Comparison of ENCODE assay signal across 13 cellular contexts in genomic region chr19:49340865-49341718, GRCh38. TPM values are rescaled to one million over a fixed set of nuclear protein-coding genes. Genes with fewer than 3 reads are reported as not detected.
DNase-seq lines count a peak whose midpoint lies in the region; ATAC-seq, FAIRE-seq and TF ChIP-seq lines count a peak whose summit lies in the region.
"Had no signal": no experiment of that assay in that cellular context is flagged by ENCODE, and none has a peak within 500 bp of the region (broad histone marks: within the 10 kb centered on the region; RNA-seq: fewer than 3 reads in every experiment).

No MANE protein-coding gene starts in this region.

- no peaks in the 10 kb centered on the region for H3K27me3 ChIP-seq in Peyer's patch
- H3K27me3 ChIP-seq in HepG2 (ENCODE audit: control insufficient read depth in 1 of 2, insufficient read depth in 2 of 2, low read length in 2 of 2) = no peaks in the 10 kb centered on the region
- no peaks in the 10 kb centered on the region for H3K27me3 ChIP-seq in subcutaneous abdominal adipose tissue (ENCODE audit: control insufficient read depth in 5 of 5, insufficient read depth in 4 of 5, low read length in 5 of 5)
- no peaks in the 10 kb centered on the region for H3K27me3 ChIP-seq in effector memory CD4-positive, alpha-beta T cell (replicated peaks; ENCODE audit: control insufficient read depth, insufficient read depth, low read length, poor library complexity, severe bottlenecking)

- H3K36me3 ChIP-seq in Peyer's patch = peaks cover 0 to 6% (median 0%) of the 10 kb centered on the region in 3 donors
- H3K36me3 ChIP-seq in HepG2 (replicated peaks in 1 of 2; ENCODE audit: control insufficient read depth in 1 of 2, insufficient read depth in 2 of 2, low read length in 2 of 2) = peaks cover 0 to 2% of the 10 kb centered on the region in 2 experiments; a peak in 1 of 5 replicates
- peaks cover 0 to 51% (median 33%) of the 10 kb centered on the region in 5 donors for H3K36me3 ChIP-seq in subcutaneous abdominal adipose tissue (ENCODE audit: control insufficient read depth in 5 of 5, insufficient read depth in 5 of 5, low read length in 5 of 5)
- peaks cover 41% of the 10 kb centered on the region for H3K36me3 ChIP-seq in effector memory CD4-positive, alpha-beta T cell (ENCODE audit: control insufficient read depth, insufficient read depth, low read length)

- POLR2A ChIA-PET in HepG2 (lab: Yijun Ruan, JAX) = interaction anchor here (1.1 kb wide), 1 partner anchor 10 kb away, joined by 4 read pairs; no protein-coding TSS in a partner anchor

- peaks cover 0 to 29% (median 23%) of the 10 kb centered on the region in 4 donors for H3K4me1 ChIP-seq in Peyer's patch
- peaks cover 15% of the 10 kb centered on the region for H3K4me1 ChIP-seq in HepG2 (ENCODE audit: insufficient read depth, low read length)
- peaks cover 0 to 34% (median 25%) of the 10 kb centered on the region in 5 donors for H3K4me1 ChIP-seq in subcutaneous abdominal adipose tissue (ENCODE audit: control insufficient read depth in 5 of 5, insufficient read depth in 5 of 5, low read length in 5 of 5)
- peaks cover 15% of the 10 kb centered on the region for H3K4me1 ChIP-seq in effector memory CD4-positive, alpha-beta T cell (ENCODE audit: control insufficient read depth, insufficient read depth, low read length, poor library complexity, severe bottlenecking)

- in situ Hi-C loops in HepG2 (cut with HindIII; ENCODE audit: extremely low pct_ligation_motif_present, low pct_unique_long_range_greater_than_20kb) = no loop called here

- DNase-seq in Peyer's patch = peak in 2 of 3 donors; percentile 39 to 46
- DNase-seq in HepG2 (ENCODE audit: low spot score) = no peak
- DNase-seq in NCI-H748 treated with DMSO at 0.1 percent for 48 hours (lab: John Stamatoyannopoulos, UW) = no peak
- no peak for DNase-seq in effector memory CD4-positive, alpha-beta T cell
- DNase-seq in NCI-H1694 (lab: John Stamatoyannopoulos, UW) = no peak
- no peak for DNase-seq in NCI-H510A treated with DMSO at 0.1 percent for 48 hours (lab: John Stamatoyannopoulos, UW)
- DNase-seq: activated CD4-positive, alpha-beta memory T cell treated with anti-CD3 and anti-CD28 coated beads, Interleukin-2, amount 10 ng/mL, durations not matched to agents 7 days and 5 days; activated naive CD4-positive, alpha-beta T cell; T-helper 1 cell had no signal

- TF ChIP-seq POLR2A in GM18526 (IDR thresholded peaks at IDR 0.05; ENCODE audit: extremely low read depth, insufficient read length) (peak; percentile 25), Peyer's patch (IDR thresholded peaks at IDR 0.05) (no peak), HepG2 (IDR thresholded peaks at IDR 0.05; ENCODE audit: insufficient read depth in 1 of 2, low read depth in 2 of 2, low read length in 2 of 2) (no peak)

- ATAC-seq in HepG2 = no peak

- FAIRE-seq in HepG2 (lab: Jason Lieb, UNC) = no peak

- BruUV-seq in HepG2 (replicated peaks; lab: Mats Ljungman, UMichigan) = no TSS peak

- peak overlapping the region; percentile 14 to 86 (median 78) for H3K27ac ChIP-seq in Peyer's patch
- no peak overlapping the region for H3K27ac ChIP-seq in HepG2 (ENCODE audit: extremely low read length, insufficient read depth, low read length)
- H3K27ac ChIP-seq in subcutaneous abdominal adipose tissue (ENCODE audit: low read depth, low read length) = peak overlapping the region; percentile 74
- no peak overlapping the region for H3K27ac ChIP-seq in effector memory CD4-positive, alpha-beta T cell (ENCODE audit: insufficient read depth, low read length, poor library complexity, severe bottlenecking)

- TF ChIP-seq EP300 in HepG2 (IDR thresholded peaks at IDR 0.05; ENCODE audit: low read depth in 2 of 2, low read length in 2 of 2) (no peak), HepG2 (CRISPR knock-in tag; IDR thresholded peaks at IDR 0.05; ENCODE audit: borderline replicate concordance) (no peak)

- intact Hi-C loops in HepG2 (cut with micrococcal nuclease; ENCODE audit: unreplicated experiment) = no loop called here

- TF ChIP-seq CTCF in Peyer's patch (IDR thresholded peaks at IDR 0.05) (no peak), HepG2 (CRISPR knock-in tag; IDR thresholded peaks at IDR 0.05) (no peak)

- no peak for TF ChIP-seq RAD21 in HepG2 (CRISPR knock-in tag; IDR thresholded peaks at IDR 0.05)

- CTCF ChIA-PET in HepG2 (lab: Yijun Ruan, JAX; ENCODE audit: low intra/inter-chr PET ratio, low total read pairs) = no interaction called here

- H2AFZ ChIP-seq in HepG2 (ENCODE audit: low read length) = no peak overlapping the region

- H3K9ac ChIP-seq in HepG2 (ENCODE audit: insufficient read depth, low read depth, low read length) = no peak overlapping the region
- no peak overlapping the region for H3K9ac ChIP-seq in subcutaneous abdominal adipose tissue (ENCODE audit: low read length in 5 of 5)

- H3K4me3 ChIP-seq in Peyer's patch (no peak overlapping the region), HepG2 (replicated peaks in 1 of 3; ENCODE audit: insufficient read depth in 1 of 3, low read depth in 2 of 3, low read length in 3 of 3) (no peak overlapping the region), subcutaneous abdominal adipose tissue (ENCODE audit: low read depth in 1 of 5, low read length in 5 of 5) (no peak overlapping the region)
- no peak overlapping the region for H3K4me3 ChIP-seq in effector memory CD4-positive, alpha-beta T cell (ENCODE audit: insufficient read depth, low read depth, low read length, poor library complexity, severe bottlenecking)

- 89% methylated on average over 4 of the region's 11 CpGs for WGBS in HepG2 (ENCODE audit: low lambda C conversion rate)

- no peaks in the 10 kb centered on the region for H4K20me1 ChIP-seq in HepG2 (ENCODE audit: insufficient read depth, low read length)

- H3K9me3 ChIP-seq in Peyer's patch = no peaks in the 10 kb centered on the region
- H3K9me3 ChIP-seq in HepG2 (ENCODE audit: low read length) = no peaks in the 10 kb centered on the region
- no peaks in the 10 kb centered on the region for H3K9me3 ChIP-seq in subcutaneous abdominal adipose tissue (ENCODE audit: control insufficient read depth in 5 of 5, low read length in 5 of 5)
- H3K9me3 ChIP-seq in effector memory CD4-positive, alpha-beta T cell (ENCODE audit: control insufficient read depth, low read length) = no peaks in the 10 kb centered on the region

- no peaks in the 10 kb centered on the region for H3K79me2 ChIP-seq in HepG2 (ENCODE audit: insufficient read depth, low read length)

- peak overlapping the region; percentile 74 for H3K4me2 ChIP-seq in HepG2 (ENCODE audit: low read depth, low read length)

RNA-seq across cellular contexts. Expression of gene CD37, which starts 5.9 kb away (rescaled TPM):
- total RNA-seq in Peyer's patch (100 to 1,000 TPM in 1 of 4 donors, 10 to 100 TPM in 3; 12.3 to 203 (median 48.4) TPM), HepG2 (2016; rRNA removed; fragmentation: Illumina TruSeq; extraction: Trizol) (not detected in 2 replicates)
- total RNA-seq in HepG2 (2016; cell fraction: cytosol; rRNA removed; fragmentation: Illumina TruSeq; extraction: Trizol; ENCODE audit: low read depth) = not detected in 2 replicates
- not detected in 2 replicates for total RNA-seq in HepG2 (2016; cell fraction: insoluble cytoplasmic fraction; rRNA removed; fragmentation: Illumina TruSeq; extraction: Trizol)
- total RNA-seq in HepG2 (2016; cell fraction: membrane; rRNA removed; fragmentation: Illumina TruSeq; extraction: Trizol) = not detected in 2 replicates
- total RNA-seq in HepG2 (2016; cell fraction: nucleus; rRNA removed; fragmentation: Illumina TruSeq; extraction: Trizol) = not detected in 2 replicates
- polyA plus RNA-seq in HepG2 (2011; rRNA removed) = not detected in 2 replicates
- not detected in 2 replicates for polyA plus RNA-seq in HepG2 (2011; cell fraction: cytosol; rRNA removed)
- 0.12 TPM in 1 of 2 replicates, not detected in the other for polyA plus RNA-seq in HepG2 (2011; cell fraction: nucleus; rRNA removed)
- polyA plus RNA-seq in HepG2 (2012) = 0.52 and 2.6 TPM in 2 replicates
- not detected in 2 replicates for polyA plus RNA-seq in HepG2 (2016; cell fraction: cytosol; fragmentation: Illumina TruSeq; extraction: Trizol; ENCODE audit: low read depth)
- polyA plus RNA-seq in HepG2 (2016; cell fraction: insoluble cytoplasmic fraction; fragmentation: Illumina TruSeq; extraction: Trizol; ENCODE audit: low read depth) = not detected in 2 replicates
- polyA plus RNA-seq in HepG2 (2016; cell fraction: membrane; fragmentation: Illumina TruSeq; extraction: Trizol; ENCODE audit: low read depth) = not detected in 2 replicates
- not detected in 2 replicates for polyA plus RNA-seq in HepG2 (2016; cell fraction: nucleus; fragmentation: Illumina TruSeq; extraction: Trizol; ENCODE audit: insufficient read depth, low read depth)
- 0.14 TPM in 1 of 2 replicates, not detected in the other for polyA minus RNA-seq in HepG2 (2011; rRNA and poly(A)+ RNA removed; ENCODE audit: low replicate concordance)
- not detected in 2 replicates for polyA minus RNA-seq in HepG2 (2011; cell fraction: cytosol; rRNA and poly(A)+ RNA removed)
- polyA minus RNA-seq in HepG2 (2011; cell fraction: nucleus; rRNA and poly(A)+ RNA removed) = not detected in 2 replicates
- total RNA-seq: H7 had no signal

RNA-seq across cellular contexts. Expression of gene SLC6A16, which starts 16.1 kb away (rescaled TPM):
- 1 to 10 TPM in 1 of 4 donors, under 1 TPM in 1, not detected in 2; 0.27 to 5.8 TPM for total RNA-seq in Peyer's patch
- 0.07 TPM in 1 of 2 replicates, not detected in the other for total RNA-seq in HepG2 (2016; rRNA removed; fragmentation: Illumina TruSeq; extraction: Trizol)
- total RNA-seq in HepG2 (2016; cell fraction: cytosol; rRNA removed; fragmentation: Illumina TruSeq; extraction: Trizol; ENCODE audit: low read depth) = not detected in 2 replicates
- 0.11 and 0.25 TPM in 2 replicates for total RNA-seq in HepG2 (2016; cell fraction: insoluble cytoplasmic fraction; rRNA removed; fragmentation: Illumina TruSeq; extraction: Trizol)
- not detected in 2 replicates for total RNA-seq in HepG2 (2016; cell fraction: membrane; rRNA removed; fragmentation: Illumina TruSeq; extraction: Trizol)
- 1.4 TPM in 1 of 2 replicates, not detected in the other for total RNA-seq in HepG2 (2016; cell fraction: nucleus; rRNA removed; fragmentation: Illumina TruSeq; extraction: Trizol)
- polyA plus RNA-seq in HepG2 (2011; rRNA removed) = 0.18 and 0.22 TPM in 2 replicates
- 0.11 and 0.36 TPM in 2 replicates for polyA plus RNA-seq in HepG2 (2011; cell fraction: cytosol; rRNA removed)
- polyA plus RNA-seq in HepG2 (2011; cell fraction: nucleus; rRNA removed) = 0.33 and 0.95 TPM in 2 replicates
- polyA plus RNA-seq in HepG2 (2012) = 0.31 and 0.64 TPM in 2 replicates
- not detected in 2 replicates for polyA plus RNA-seq in HepG2 (2016; cell fraction: cytosol; fragmentation: Illumina TruSeq; extraction: Trizol; ENCODE audit: low read depth)
- polyA plus RNA-seq in HepG2 (2016; cell fraction: insoluble cytoplasmic fraction; fragmentation: Illumina TruSeq; extraction: Trizol; ENCODE audit: low read depth) = not detected in 2 replicates
- 0.35 and 0.39 TPM in 2 replicates for polyA plus RNA-seq in HepG2 (2016; cell fraction: membrane; fragmentation: Illumina TruSeq; extraction: Trizol; ENCODE audit: low read depth)
- 0.45 TPM in 1 of 2 replicates, not detected in the other for polyA plus RNA-seq in HepG2 (2016; cell fraction: nucleus; fragmentation: Illumina TruSeq; extraction: Trizol; ENCODE audit: insufficient read depth, low read depth)
- polyA minus RNA-seq in HepG2 (2011; rRNA and poly(A)+ RNA removed; ENCODE audit: low replicate concordance) = 0.20 and 1.2 TPM in 2 replicates
- not detected in 2 replicates for polyA minus RNA-seq in HepG2 (2011; cell fraction: cytosol; rRNA and poly(A)+ RNA removed)
- 0.26 and 0.37 TPM in 2 replicates for polyA minus RNA-seq in HepG2 (2011; cell fraction: nucleus; rRNA and poly(A)+ RNA removed)

RNA-seq across cellular contexts. Expression of gene TEAD2, which starts 21.1 kb away (rescaled TPM):
- 10 to 100 TPM in 1 of 4 donors, 1 to 10 TPM in 3; 1.2 to 28.1 (median 7.9) TPM for total RNA-seq in Peyer's patch
- total RNA-seq in HepG2 (2016; rRNA removed; fragmentation: Illumina TruSeq; extraction: Trizol) = 12.1 and 12.5 TPM in 2 replicates
- 11.8 and 12.3 TPM in 2 replicates for total RNA-seq in HepG2 (2016; cell fraction: cytosol; rRNA removed; fragmentation: Illumina TruSeq; extraction: Trizol; ENCODE audit: low read depth)
- total RNA-seq in HepG2 (2016; cell fraction: insoluble cytoplasmic fraction; rRNA removed; fragmentation: Illumina TruSeq; extraction: Trizol) = 9.2 and 11.2 TPM in 2 replicates
- total RNA-seq in HepG2 (2016; cell fraction: membrane; rRNA removed; fragmentation: Illumina TruSeq; extraction: Trizol) = 23.3 and 24.4 TPM in 2 replicates
- 7.1 and 8.2 TPM in 2 replicates for total RNA-seq in HepG2 (2016; cell fraction: nucleus; rRNA removed; fragmentation: Illumina TruSeq; extraction: Trizol)
- polyA plus RNA-seq in HepG2 (2011; rRNA removed) = 10.4 and 10.8 TPM in 2 replicates
- 9.2 and 9.3 TPM in 2 replicates for polyA plus RNA-seq in HepG2 (2011; cell fraction: cytosol; rRNA removed)
- polyA plus RNA-seq in HepG2 (2011; cell fraction: nucleus; rRNA removed) = 10.2 and 11.2 TPM in 2 replicates
- polyA plus RNA-seq in HepG2 (2012) = 7.3 and 7.6 TPM in 2 replicates
- 15.6 and 17.1 TPM in 2 replicates for polyA plus RNA-seq in HepG2 (2016; cell fraction: cytosol; fragmentation: Illumina TruSeq; extraction: Trizol; ENCODE audit: low read depth)
- polyA plus RNA-seq in HepG2 (2016; cell fraction: insoluble cytoplasmic fraction; fragmentation: Illumina TruSeq; extraction: Trizol; ENCODE audit: low read depth) = 12.6 and 13.8 TPM in 2 replicates
- 23.9 and 26.3 TPM in 2 replicates for polyA plus RNA-seq in HepG2 (2016; cell fraction: membrane; fragmentation: Illumina TruSeq; extraction: Trizol; ENCODE audit: low read depth)
- 13.0 and 14.8 TPM in 2 replicates for polyA plus RNA-seq in HepG2 (2016; cell fraction: nucleus; fragmentation: Illumina TruSeq; extraction: Trizol; ENCODE audit: insufficient read depth, low read depth)
- 22.0 and 36.3 TPM in 2 replicates for polyA minus RNA-seq in HepG2 (2011; rRNA and poly(A)+ RNA removed; ENCODE audit: low replicate concordance)
- polyA minus RNA-seq in HepG2 (2011; cell fraction: cytosol; rRNA and poly(A)+ RNA removed) = 4.6 and 8.0 TPM in 2 replicates
- polyA minus RNA-seq in HepG2 (2011; cell fraction: nucleus; rRNA and poly(A)+ RNA removed) = 5.3 and 5.8 TPM in 2 replicates
- total RNA-seq: activated CD4-positive, alpha-beta memory T cell treated with anti-CD3 and anti-CD28 coated beads, Interleukin-2, amount 10 ng/mL, durations not matched to agents 7 days and 5 days; CD8-positive, alpha-beta memory T cell had no signal
- polyA plus RNA-seq: CD8-positive, alpha-beta memory T cell had no signal

RNA-seq across cellular contexts. Expression of gene DKKL1, which starts 22.6 kb away (rescaled TPM):
- total RNA-seq in Peyer's patch = not detected
- 0.31 TPM in 1 of 2 replicates, not detected in the other for total RNA-seq in HepG2 (2016; rRNA removed; fragmentation: Illumina TruSeq; extraction: Trizol)
- total RNA-seq in HepG2 (2016; cell fraction: cytosol; rRNA removed; fragmentation: Illumina TruSeq; extraction: Trizol; ENCODE audit: low read depth) = not detected in 2 replicates
- total RNA-seq in HepG2 (2016; cell fraction: insoluble cytoplasmic fraction; rRNA removed; fragmentation: Illumina TruSeq; extraction: Trizol) = 0.17 TPM in 1 of 2 replicates, not detected in the other
- not detected in 2 replicates for total RNA-seq in HepG2 (2016; cell fraction: membrane; rRNA removed; fragmentation: Illumina TruSeq; extraction: Trizol)
- not detected in 2 replicates for total RNA-seq in HepG2 (2016; cell fraction: nucleus; rRNA removed; fragmentation: Illumina TruSeq; extraction: Trizol)
- polyA plus RNA-seq in HepG2 (2011; rRNA removed) = 0.30 and 0.33 TPM in 2 replicates
- polyA plus RNA-seq in HepG2 (2011; cell fraction: cytosol; rRNA removed) = 0.13 and 0.24 TPM in 2 replicates
- polyA plus RNA-seq in HepG2 (2011; cell fraction: nucleus; rRNA removed) = 0.16 and 0.45 TPM in 2 replicates
- polyA plus RNA-seq in HepG2 (2012) = 0.29 TPM in 1 of 2 replicates, not detected in the other
- not detected in 2 replicates for polyA plus RNA-seq in HepG2 (2016; cell fraction: cytosol; fragmentation: Illumina TruSeq; extraction: Trizol; ENCODE audit: low read depth)
- polyA plus RNA-seq in HepG2 (2016; cell fraction: insoluble cytoplasmic fraction; fragmentation: Illumina TruSeq; extraction: Trizol; ENCODE audit: low read depth) = not detected in 2 replicates
- polyA plus RNA-seq in HepG2 (2016; cell fraction: membrane; fragmentation: Illumina TruSeq; extraction: Trizol; ENCODE audit: low read depth) = not detected in 2 replicates
- polyA plus RNA-seq in HepG2 (2016; cell fraction: nucleus; fragmentation: Illumina TruSeq; extraction: Trizol; ENCODE audit: insufficient read depth, low read depth) = 1.0 TPM in 1 of 2 replicates, not detected in the other
- polyA minus RNA-seq in HepG2 (2011; rRNA and poly(A)+ RNA removed; ENCODE audit: low replicate concordance) = not detected in 2 replicates
- not detected in 2 replicates for polyA minus RNA-seq in HepG2 (2011; cell fraction: cytosol; rRNA and poly(A)+ RNA removed)
- polyA minus RNA-seq in HepG2 (2011; cell fraction: nucleus; rRNA and poly(A)+ RNA removed) = not detected in 2 replicates
- total RNA-seq: activated CD4-positive, alpha-beta memory T cell treated with anti-CD3 and anti-CD28 coated beads, Interleukin-2, amount 10 ng/mL, durations not matched to agents 7 days and 5 days; CD8-positive, alpha-beta memory T cell had no signal
- polyA plus RNA-seq: CD8-positive, alpha-beta memory T cell had no signal

RNA-seq across cellular contexts. Expression of gene KASH5, which starts 47.0 kb away (rescaled TPM):
- total RNA-seq in Peyer's patch (not detected), HepG2 (2016; rRNA removed; fragmentation: Illumina TruSeq; extraction: Trizol) (not detected in 2 replicates)
- not detected in 2 replicates for total RNA-seq in HepG2 (2016; cell fraction: cytosol; rRNA removed; fragmentation: Illumina TruSeq; extraction: Trizol; ENCODE audit: low read depth)
- total RNA-seq in HepG2 (2016; cell fraction: insoluble cytoplasmic fraction; rRNA removed; fragmentation: Illumina TruSeq; extraction: Trizol) = not detected in 2 replicates
- not detected in 2 replicates for total RNA-seq in HepG2 (2016; cell fraction: membrane; rRNA removed; fragmentation: Illumina TruSeq; extraction: Trizol)
- total RNA-seq in HepG2 (2016; cell fraction: nucleus; rRNA removed; fragmentation: Illumina TruSeq; extraction: Trizol) = not detected in 2 replicates
- polyA plus RNA-seq in HepG2 (2011; rRNA removed) = not detected in 2 replicates
- not detected in 2 replicates for polyA plus RNA-seq in HepG2 (2011; cell fraction: cytosol; rRNA removed)
- polyA plus RNA-seq in HepG2 (2011; cell fraction: nucleus; rRNA removed) = not detected in 2 replicates
- polyA plus RNA-seq in HepG2 (2012) = not detected in 2 replicates
- polyA plus RNA-seq in HepG2 (2016; cell fraction: cytosol; fragmentation: Illumina TruSeq; extraction: Trizol; ENCODE audit: low read depth) = not detected in 2 replicates
- polyA plus RNA-seq in HepG2 (2016; cell fraction: insoluble cytoplasmic fraction; fragmentation: Illumina TruSeq; extraction: Trizol; ENCODE audit: low read depth) = not detected in 2 replicates
- not detected in 2 replicates for polyA plus RNA-seq in HepG2 (2016; cell fraction: membrane; fragmentation: Illumina TruSeq; extraction: Trizol; ENCODE audit: low read depth)
- not detected in 2 replicates for polyA plus RNA-seq in HepG2 (2016; cell fraction: nucleus; fragmentation: Illumina TruSeq; extraction: Trizol; ENCODE audit: insufficient read depth, low read depth)
- not detected in 2 replicates for polyA minus RNA-seq in HepG2 (2011; rRNA and poly(A)+ RNA removed; ENCODE audit: low replicate concordance)
- polyA minus RNA-seq in HepG2 (2011; cell fraction: cytosol; rRNA and poly(A)+ RNA removed) = not detected in 2 replicates
- not detected in 2 replicates for polyA minus RNA-seq in HepG2 (2011; cell fraction: nucleus; rRNA and poly(A)+ RNA removed)
- polyA plus RNA-seq: CD8-positive, alpha-beta memory T cell had no signal

Comparison
In these comparisons a context has a peak if more than half of its experiments do, and no peak if none do; other contexts are left out.
1. DNase-seq: peak in Peyer's patch (2 of 3); none in HepG2 (single experiment), NCI-H748 treated with DMSO at 0.1 percent for 48 hours (single experiment), effector memory CD4-positive, alpha-beta T cell (0 of 3), NCI-H1694 (single experiment) and NCI-H510A treated with DMSO at 0.1 percent for 48 hours (single experiment).
2. H3K27ac ChIP-seq: peak in Peyer's patch (4 of 4) and subcutaneous abdominal adipose tissue (single experiment); none in HepG2 (single experiment) and effector memory CD4-positive, alpha-beta T cell (single experiment).
3. RNA of gene CD37, which starts 5.9 kb away (total RNA-seq): 12.3 to 203 TPM in Peyer's patch; not detected in HepG2; every median in the first group is over 4 times any median in the second.